ENCODE assay signal across 28 cellular contexts in the genomic region with DNA sequence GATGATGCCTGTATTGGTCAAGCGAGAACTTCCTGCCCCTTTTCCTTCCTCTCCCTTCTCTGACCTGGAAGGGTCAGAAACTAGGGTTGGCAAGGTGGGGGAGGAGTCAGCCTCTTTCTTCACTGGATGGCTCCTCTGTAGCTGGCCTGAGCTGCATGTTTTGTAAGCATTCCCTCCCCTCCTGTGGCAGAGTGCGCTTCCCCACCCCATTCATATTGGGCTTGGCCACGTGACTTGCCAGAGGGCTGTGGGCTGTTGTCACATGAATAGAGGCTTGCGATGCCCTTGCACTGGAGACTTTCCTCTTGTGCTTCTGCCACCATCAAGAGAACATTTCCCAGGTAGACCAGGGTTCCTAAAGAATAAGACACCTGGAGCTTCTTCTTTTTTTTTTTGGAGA.
"Had no signal": no experiment of that assay in that cellular context is flagged by ENCODE, and none has a peak within 500 bp of the region (broad histone marks: within the 10 kb centered on the region; RNA-seq: fewer than 3 reads in every experiment).

No MANE protein-coding gene starts in this region.

- ATAC-seq: left colon; left lung; natural killer cell; right cardiac atrium; stimulated activated memory B cell treated with anti-CD40 and anti-IgM and Interleukin-4, amounts not matched to agents 10 μg/mL and 1 μg/mL and 100 μg/mL, for 72 hours; stimulated activated naive CD8-positive, alpha-beta T cell treated with anti-CD3 and anti-CD28 coated beads, Interleukin-15, Interleukin-2, amounts not matched to agents 100 U/mL and 50 U/mL, for 24 hours had no signal

- H2AFZ ChIP-seq: neural progenitor cell had no signal

- H3K4me3 ChIP-seq: left lung, neural progenitor cell, ovary, prostate gland, sigmoid colon, stomach, testis, thyroid gland, transverse colon, upper lobe of left lung, vagina had no signal

- DNase-seq: hippocampal formation; immature natural killer cell; kidney; left colon; left lung; naive B cell; natural killer cell; nephron progenitor cell; retina; right cardiac atrium; sigmoid colon; small intestine; stimulated activated CD4-positive, alpha-beta T cell treated with anti-CD3 and anti-CD28 coated beads, Interleukin-1b, Interleukin-23, amount 100 ng/mL, for 48 hours; stimulated activated CD4-positive, alpha-beta T cell treated with anti-CD3 and anti-CD28 coated beads, Interleukin-2, amount 100 ng/mL, for 48 hours; stimulated activated CD4-positive, alpha-beta T cell treated with anti-CD3 and anti-CD28 coated beads, Interleukin-4, amount 100 ng/mL, for 4 hours; stimulated activated CD8-positive, alpha-beta memory T cell treated with anti-CD3 and anti-CD28 coated beads, Interleukin-4, amount 100 ng/mL, for 48 hours; stimulated activated naive CD8-positive, alpha-beta T cell treated with anti-CD3 and anti-CD28 coated beads, Interleukin-15, Interleukin-2, amounts not matched to agents 100 U/mL and 50 U/mL, for 24 hours; stomach; testis; thyroid gland; transverse colon; upper lobe of left lung had no signal

- H3K27ac ChIP-seq: left lung, neural progenitor cell, ovary, prostate gland, sigmoid colon, stomach, testis, thyroid gland, transverse colon, upper lobe of left lung, vagina had no signal

- H3K9me3 ChIP-seq: left lung, ovary, prostate gland, sigmoid colon, testis, thyroid gland, transverse colon, upper lobe of left lung, vagina had no signal

- H3K4me2 ChIP-seq: neural progenitor cell had no signal

- H3K27me3 ChIP-seq: left lung, neural progenitor cell, ovary, sigmoid colon, stomach, testis, thyroid gland, transverse colon, upper lobe of left lung, vagina had no signal

- H3K4me1 ChIP-seq: left lung, neural progenitor cell, prostate gland, sigmoid colon, stomach, testis, thyroid gland, transverse colon, upper lobe of left lung, vagina had no signal

- H3K36me3 ChIP-seq: left lung, neural progenitor cell, ovary, prostate gland, sigmoid colon, stomach, thyroid gland, transverse colon, upper lobe of left lung, vagina had no signal

- H3K9ac ChIP-seq: neural progenitor cell had no signal

- FAIRE-seq: islet of Langerhans, kidney, small intestine had no signal
